Comparison of ENCODE assay signal across 2 cellular contexts in the genomic region with DNA sequence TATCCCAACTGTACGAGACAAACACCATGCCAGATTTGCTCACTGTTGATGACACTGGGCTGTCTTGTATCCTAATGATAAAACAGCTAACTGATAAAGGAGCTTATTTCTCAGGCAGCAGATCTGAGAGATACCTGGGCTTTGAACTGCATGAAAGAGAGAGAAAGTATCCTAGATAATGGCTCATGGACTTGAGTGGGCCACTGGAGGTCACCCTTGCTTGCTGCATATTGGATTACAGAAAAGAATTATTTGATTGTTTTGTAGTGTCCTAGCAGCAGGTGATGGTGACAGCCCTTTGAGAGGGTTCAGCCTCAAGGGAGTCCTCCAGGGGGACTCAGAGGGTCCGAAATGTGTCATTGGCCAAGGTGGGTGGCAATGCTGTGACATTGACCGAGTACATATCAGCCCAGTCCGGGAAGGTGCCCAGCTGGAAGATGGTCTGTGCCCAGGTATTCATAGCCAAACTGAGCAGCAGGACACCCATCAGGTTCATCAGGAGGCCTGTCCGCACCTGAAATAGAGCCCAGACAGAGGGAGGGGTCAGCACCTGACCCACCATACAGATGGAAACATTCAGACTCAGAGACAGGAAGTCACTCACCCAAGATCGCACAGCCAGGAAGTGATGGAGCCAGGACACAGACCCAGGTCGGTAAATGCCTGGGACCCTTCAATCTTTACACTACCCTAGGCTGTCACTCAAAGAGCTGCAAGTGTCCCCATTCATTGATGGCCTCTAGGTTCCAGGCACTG.
TF ChIP-seq lines count a peak whose summit lies in the region.

No MANE protein-coding gene starts in this region.

TF ChIP-seq in SK-N-SH, 30 proteins besides CTCF, POLR2A, EP300 and RAD21 (continued from another document):
- no peak for TF ChIP-seq FOSL2 (IDR thresholded peaks at IDR 0.05; ENCODE audit: borderline replicate concordance, low read depth)
- TF ChIP-seq, protein P1, sequence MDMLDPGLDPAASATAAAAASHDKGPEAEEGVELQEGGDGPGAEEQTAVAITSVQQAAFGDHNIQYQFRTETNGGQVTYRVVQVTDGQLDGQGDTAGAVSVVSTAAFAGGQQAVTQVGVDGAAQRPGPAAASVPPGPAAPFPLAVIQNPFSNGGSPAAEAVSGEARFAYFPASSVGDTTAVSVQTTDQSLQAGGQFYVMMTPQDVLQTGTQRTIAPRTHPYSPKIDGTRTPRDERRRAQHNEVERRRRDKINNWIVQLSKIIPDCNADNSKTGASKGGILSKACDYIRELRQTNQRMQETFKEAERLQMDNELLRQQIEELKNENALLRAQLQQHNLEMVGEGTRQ (IDR thresholded peaks at IDR 0.05; ENCODE audit: borderline replicate concordance, low read depth, low read length): no peak
- no peak for TF ChIP-seq TAF1 (IDR thresholded peaks at IDR 0.05; ENCODE audit: borderline replicate concordance, low read depth, low read length)
- no peak for TF ChIP-seq JUND (IDR thresholded peaks at IDR 0.05)
- peak; percentile 29; the same call in 1 of the 2 replicates for TF ChIP-seq SMC3 (IDR thresholded peaks at IDR 0.05; ENCODE audit: low read depth, low read length)

TF ChIP-seq in SK-N-SH treated with all-trans-retinoic acid at 6 μM for 48 hours, 23 proteins besides CTCF, POLR2A, EP300 and RAD21 (continued from another document):
- TF ChIP-seq, protein P2, sequence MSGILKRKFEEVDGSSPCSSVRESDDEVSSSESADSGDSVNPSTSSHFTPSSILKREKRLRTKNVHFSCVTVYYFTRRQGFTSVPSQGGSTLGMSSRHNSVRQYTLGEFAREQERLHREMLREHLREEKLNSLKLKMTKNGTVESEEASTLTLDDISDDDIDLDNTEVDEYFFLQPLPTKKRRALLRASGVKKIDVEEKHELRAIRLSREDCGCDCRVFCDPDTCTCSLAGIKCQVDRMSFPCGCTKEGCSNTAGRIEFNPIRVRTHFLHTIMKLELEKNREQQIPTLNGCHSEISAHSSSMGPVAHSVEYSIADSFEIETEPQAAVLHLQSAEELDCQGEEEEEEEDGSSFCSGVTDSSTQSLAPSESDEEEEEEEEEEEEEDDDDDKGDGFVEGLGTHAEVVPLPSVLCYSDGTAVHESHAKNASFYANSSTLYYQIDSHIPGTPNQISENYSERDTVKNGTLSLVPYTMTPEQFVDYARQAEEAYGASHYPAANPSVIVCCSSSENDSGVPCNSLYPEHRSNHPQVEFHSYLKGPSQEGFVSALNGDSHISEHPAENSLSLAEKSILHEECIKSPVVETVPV (CRISPR knock-in tag; IDR thresholded peaks at IDR 0.05): no peak
- no peak for TF ChIP-seq ZFP30 (CRISPR knock-in tag; IDR thresholded peaks at IDR 0.05)
- TF ChIP-seq, protein P3, sequence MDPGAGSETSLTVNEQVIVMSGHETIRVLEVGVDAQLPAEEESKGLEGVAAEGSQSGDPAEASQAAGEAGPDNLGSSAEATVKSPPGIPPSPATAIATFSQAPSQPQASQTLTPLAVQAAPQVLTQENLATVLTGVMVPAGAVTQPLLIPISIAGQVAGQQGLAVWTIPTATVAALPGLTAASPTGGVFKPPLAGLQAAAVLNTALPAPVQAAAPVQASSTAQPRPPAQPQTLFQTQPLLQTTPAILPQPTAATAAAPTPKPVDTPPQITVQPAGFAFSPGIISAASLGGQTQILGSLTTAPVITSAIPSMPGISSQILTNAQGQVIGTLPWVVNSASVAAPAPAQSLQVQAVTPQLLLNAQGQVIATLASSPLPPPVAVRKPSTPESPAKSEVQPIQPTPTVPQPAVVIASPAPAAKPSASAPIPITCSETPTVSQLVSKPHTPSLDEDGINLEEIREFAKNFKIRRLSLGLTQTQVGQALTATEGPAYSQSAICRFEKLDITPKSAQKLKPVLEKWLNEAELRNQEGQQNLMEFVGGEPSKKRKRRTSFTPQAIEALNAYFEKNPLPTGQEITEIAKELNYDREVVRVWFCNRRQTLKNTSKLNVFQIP (CRISPR knock-in tag; IDR thresholded peaks at IDR 0.05; ENCODE audit: borderline replicate concordance, low read depth): no peak
